2 cellular contexts compared by ENCODE assay signal in the genomic region with DNA sequence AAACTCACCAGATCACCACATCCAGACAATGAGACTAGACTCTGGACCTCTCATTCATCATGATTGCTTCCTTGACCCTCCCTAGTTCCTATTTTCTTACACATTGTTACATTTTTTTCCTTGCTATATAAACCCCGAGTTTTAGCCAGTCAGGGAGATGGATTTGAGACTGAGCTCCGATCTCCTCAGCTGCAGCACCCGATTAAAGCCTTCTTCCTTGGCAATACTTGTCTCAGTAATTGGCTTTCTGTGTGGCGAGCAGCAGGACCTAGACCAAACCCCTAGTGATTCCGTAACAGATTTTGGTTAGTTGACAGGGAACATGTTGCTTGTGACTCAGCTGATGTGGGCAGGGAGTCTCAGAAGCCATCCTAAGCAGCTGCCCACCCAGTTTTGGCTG.
A peak's percentile ranks its signal among the peaks of the same experiment; 100 is the strongest.
TF ChIP-seq lines count a peak whose summit lies in the region.

No MANE protein-coding gene starts in this region.

TF ChIP-seq in HepG2, 621 proteins besides CTCF, POLR2A, EP300 and RAD21:
- TF ChIP-seq SMAD3 (CRISPR knock-in tag; IDR thresholded peaks at IDR 0.05) (no peak), ZNF124 (CRISPR knock-in tag; IDR thresholded peaks at IDR 0.05) (peak; percentile 100)

TF ChIP-seq in K562, 482 proteins besides CTCF, POLR2A, EP300 and RAD21:
- TF ChIP-seq CBX5 (IDR thresholded peaks at IDR 0.05; ENCODE audit: borderline replicate concordance, low read depth) (peak; percentile 60; the same call in 1 of the 2 replicates), SMAD2 (IDR thresholded peaks at IDR 0.05; ENCODE audit: low read depth, low read length) (no peak), ZNF124 (CRISPR knock-in tag; IDR thresholded peaks at IDR 0.05) (peak; percentile 98; the same call in 1 of the 2 replicates)
